ENCODE assay signal across 6 cellular contexts in the genomic region with DNA sequence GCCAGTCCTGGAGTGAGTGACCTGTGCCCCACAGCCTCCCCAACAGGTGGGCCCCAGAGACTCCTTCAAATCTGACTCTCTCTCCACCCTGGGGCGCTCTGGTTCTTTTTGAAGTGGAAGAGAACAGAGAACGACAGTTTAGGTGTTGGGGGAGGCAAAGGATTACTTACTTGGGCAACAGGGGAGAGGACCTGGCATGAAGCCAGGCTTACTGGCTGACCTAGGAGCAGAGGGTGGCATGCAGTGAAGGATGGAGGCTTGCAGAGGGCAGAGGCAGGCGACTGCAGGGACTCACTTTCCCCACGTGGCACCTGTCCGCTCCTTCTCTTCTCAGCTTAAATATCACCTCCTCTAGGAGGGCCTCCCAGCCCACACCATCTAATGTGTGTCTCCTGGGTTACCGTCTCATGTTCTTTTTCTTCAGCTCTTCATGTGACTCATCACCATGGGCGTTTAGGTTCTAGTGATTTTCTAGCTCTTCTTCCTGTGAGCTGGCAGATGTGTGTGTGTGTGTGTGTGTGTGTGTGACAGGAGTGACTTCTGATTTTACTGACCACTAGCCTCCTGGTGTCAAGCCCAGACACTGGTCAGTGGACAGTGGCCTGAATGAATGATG. TPM values are rescaled to one million over a fixed set of nuclear protein-coding genes. Genes with fewer than 3 reads are reported as not detected.
DNase-seq lines count a peak whose midpoint lies in the region; FAIRE-seq and TF ChIP-seq lines count a peak whose summit lies in the region.
"Had no signal": no experiment of that assay in that cellular context is flagged by ENCODE, and none has a peak within 500 bp of the region (broad histone marks: within the 10 kb centered on the region; RNA-seq: fewer than 3 reads in every experiment).

No MANE protein-coding gene starts in this region.

- H3K79me2 ChIP-seq in SK-N-SH (ENCODE audit: insufficient read depth), result no peaks in the 10 kb centered on the region

- no peak for FAIRE-seq in H54 (lab: Jason Lieb, UNC)

- H2AFZ ChIP-seq in SK-N-SH (ENCODE audit: low read depth), result no peak overlapping the region

- POLR2A ChIA-PET in SK-N-SH (lab: Yijun Ruan, JAX), result interaction anchor here (1.3 to 1.4 kb wide), 3 partner anchors 17 to 28 kb away, joined by 3 to 8 read pairs (median 5); no protein-coding TSS in a partner anchor

- no peak overlapping the region for H3K4me3 ChIP-seq in SK-N-SH (ENCODE audit: low read depth in 2 of 2, low read length in 1 of 2)
- H3K4me3 ChIP-seq in kidney epithelial cell (ENCODE audit: low read depth, low read length), result no peak overlapping the region

- no peak for TF ChIP-seq RAD21 in SK-N-SH (IDR thresholded peaks at IDR 0.05; ENCODE audit: low read length)

- no peak for TF ChIP-seq EP300 in SK-N-SH (IDR thresholded peaks at IDR 0.05; ENCODE audit: borderline replicate concordance in 1 of 2, low read depth in 1 of 2, low read length in 1 of 2)

- peaks cover 18% of the 10 kb centered on the region for H3F3A ChIP-seq in SK-N-SH (replicated peaks; ENCODE audit: insufficient read depth)

- no peaks in the 10 kb centered on the region for H3K9me3 ChIP-seq in SK-N-SH

- peak overlapping the region; percentile 34 for H3K4me2 ChIP-seq in SK-N-SH

- CTCF ChIA-PET in SK-N-SH (lab: Yijun Ruan, JAX), result interaction anchor here (0.5 to 7.2 kb wide), 28 partner anchors 15 to 394 kb away, joined by 3 to 443 read pairs (median 4); partner anchors contain the start of genes LZTS2, MRPL43, PDZD7 and SEMA4G

- no peaks in the 10 kb centered on the region for H3K36me3 ChIP-seq in SK-N-SH (replicated peaks in 1 of 2; ENCODE audit: control insufficient read depth in 1 of 2, insufficient read depth in 2 of 2, low read length in 1 of 2)
- no peaks in the 10 kb centered on the region for H3K36me3 ChIP-seq in kidney epithelial cell (ENCODE audit: control insufficient read depth, insufficient read depth, low read length)

- no peak for TF ChIP-seq POLR2A in H54 (IDR thresholded peaks at IDR 0.05; ENCODE audit: low read depth, low read length)

- DNase-seq in H54 (ENCODE audit: insufficient read length, low spot score) (peak; percentile 87), SK-N-SH (no peak), kidney epithelial cell (ENCODE audit: low read depth) (peak; percentile 88), SHP77 treated with DMSO at 0.1 percent for 48 hours (lab: John Stamatoyannopoulos, UW) (no peak), NCI-H1092 treated with DMSO at 0.1 percent for 48 hours (lab: John Stamatoyannopoulos, UW) (no peak)
- DNase-seq: NCI-H187 treated with DMSO at 0.1 percent for 48 hours had no signal

- peak overlapping the region in 1 of 2 experiments; percentile 13; a peak in 1 of 4 replicates for H3K27ac ChIP-seq in SK-N-SH (ENCODE audit: low read depth in 2 of 2, low read length in 1 of 2)

- TF ChIP-seq CTCF in SK-N-SH (IDR thresholded peaks at IDR 0.05) (no peak), kidney epithelial cell (IDR thresholded peaks at IDR 0.05; ENCODE audit: insufficient read depth, low read length, poor library complexity, severe bottlenecking) (no peak)

- H3K9me2 ChIP-seq in SK-N-SH, result no peaks in the 10 kb centered on the region

- no peaks in the 10 kb centered on the region for H4K20me1 ChIP-seq in SK-N-SH (ENCODE audit: insufficient read depth)

- H3K27me3 ChIP-seq in SK-N-SH (ENCODE audit: insufficient read depth) (no peaks in the 10 kb centered on the region), kidney epithelial cell (ENCODE audit: control insufficient read depth, insufficient read depth, low read length) (peaks cover 17% of the 10 kb centered on the region)

- 42% methylated on average over 6 of the region's 7 CpGs for WGBS in SK-N-SH (ENCODE audit: low lambda C conversion rate)

- H3K4me1 ChIP-seq in SK-N-SH (ENCODE audit: control insufficient read depth in 1 of 2, insufficient read depth in 2 of 2, low read depth in 1 of 2, low read length in 1 of 2), result peaks cover 8 to 19% of the 10 kb centered on the region in 2 experiments; a peak in 3 of 4 replicates

- H3K9ac ChIP-seq in SK-N-SH, result no peak overlapping the region

TF ChIP-seq in SK-N-SH, 30 proteins besides CTCF, POLR2A, EP300 and RAD21:
- no peak for TF ChIP-seq MEF2A (IDR thresholded peaks at IDR 0.05; ENCODE audit: borderline replicate concordance, low read depth)
- no peak for TF ChIP-seq FOXJ3 (CRISPR knock-in tag; IDR thresholded peaks at IDR 0.05)
- no peak for TF ChIP-seq FOXM1 (IDR thresholded peaks at IDR 0.05; ENCODE audit: low read depth)
- peak; percentile 43; the same call in 1 of the 2 replicates for TF ChIP-seq TCF12 (IDR thresholded peaks at IDR 0.05)
- peak; percentile 52 for TF ChIP-seq NFIC (IDR thresholded peaks at IDR 0.05; ENCODE audit: borderline replicate concordance)
- peak; percentile 75; the same call in 1 of the 2 replicates for TF ChIP-seq FOSL2 (IDR thresholded peaks at IDR 0.05; ENCODE audit: borderline replicate concordance, low read depth)
- TF ChIP-seq PBX3 (IDR thresholded peaks at IDR 0.05), result peak; percentile 52
- TF ChIP-seq GATA2 (CRISPR knock-in tag; IDR thresholded peaks at IDR 0.05), result no peak
- TF ChIP-seq, protein P1, sequence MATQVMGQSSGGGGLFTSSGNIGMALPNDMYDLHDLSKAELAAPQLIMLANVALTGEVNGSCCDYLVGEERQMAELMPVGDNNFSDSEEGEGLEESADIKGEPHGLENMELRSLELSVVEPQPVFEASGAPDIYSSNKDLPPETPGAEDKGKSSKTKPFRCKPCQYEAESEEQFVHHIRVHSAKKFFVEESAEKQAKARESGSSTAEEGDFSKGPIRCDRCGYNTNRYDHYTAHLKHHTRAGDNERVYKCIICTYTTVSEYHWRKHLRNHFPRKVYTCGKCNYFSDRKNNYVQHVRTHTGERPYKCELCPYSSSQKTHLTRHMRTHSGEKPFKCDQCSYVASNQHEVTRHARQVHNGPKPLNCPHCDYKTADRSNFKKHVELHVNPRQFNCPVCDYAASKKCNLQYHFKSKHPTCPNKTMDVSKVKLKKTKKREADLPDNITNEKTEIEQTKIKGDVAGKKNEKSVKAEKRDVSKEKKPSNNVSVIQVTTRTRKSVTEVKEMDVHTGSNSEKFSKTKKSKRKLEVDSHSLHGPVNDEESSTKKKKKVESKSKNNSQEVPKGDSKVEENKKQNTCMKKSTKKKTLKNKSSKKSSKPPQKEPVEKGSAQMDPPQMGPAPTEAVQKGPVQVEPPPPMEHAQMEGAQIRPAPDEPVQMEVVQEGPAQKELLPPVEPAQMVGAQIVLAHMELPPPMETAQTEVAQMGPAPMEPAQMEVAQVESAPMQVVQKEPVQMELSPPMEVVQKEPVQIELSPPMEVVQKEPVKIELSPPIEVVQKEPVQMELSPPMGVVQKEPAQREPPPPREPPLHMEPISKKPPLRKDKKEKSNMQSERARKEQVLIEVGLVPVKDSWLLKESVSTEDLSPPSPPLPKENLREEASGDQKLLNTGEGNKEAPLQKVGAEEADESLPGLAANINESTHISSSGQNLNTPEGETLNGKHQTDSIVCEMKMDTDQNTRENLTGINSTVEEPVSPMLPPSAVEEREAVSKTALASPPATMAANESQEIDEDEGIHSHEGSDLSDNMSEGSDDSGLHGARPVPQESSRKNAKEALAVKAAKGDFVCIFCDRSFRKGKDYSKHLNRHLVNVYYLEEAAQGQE (IDR thresholded peaks at IDR 0.05; ENCODE audit: low read depth, low read length), result no peak
- no peak for TF ChIP-seq NRF1 (IDR thresholded peaks at IDR 0.05; ENCODE audit: low read depth, low read length)
- no peak for TF ChIP-seq MXI1 (IDR thresholded peaks at IDR 0.05; ENCODE audit: low read depth, low read length)
- TF ChIP-seq SMC3 (IDR thresholded peaks at IDR 0.05; ENCODE audit: low read depth, low read length), result no peak

RNA-seq across cellular contexts. Expression of gene LZTS2, which starts 15.5 kb away (rescaled TPM):
- 50.6 and 52.2 TPM in 2 replicates for polyA plus RNA-seq in SK-N-SH (2012; rRNA removed)
- 18.5 and 31.3 TPM in 2 replicates for polyA plus RNA-seq in SK-N-SH (2012; cell fraction: cytosol; rRNA removed)
- 105 and 145 TPM in 2 replicates for polyA plus RNA-seq in SK-N-SH (2012; cell fraction: nucleus; rRNA removed)
- 118 and 125 TPM in 2 replicates for total RNA-seq in kidney epithelial cell

RNA-seq across cellular contexts. Expression of gene PDZD7, which starts 15.9 kb away (rescaled TPM):
- polyA plus RNA-seq in SK-N-SH (2012; rRNA removed), result 1.9 and 2.3 TPM in 2 replicates
- 0.95 and 1.5 TPM in 2 replicates for polyA plus RNA-seq in SK-N-SH (2012; cell fraction: cytosol; rRNA removed)
- 5.4 and 6.8 TPM in 2 replicates for polyA plus RNA-seq in SK-N-SH (2012; cell fraction: nucleus; rRNA removed)
- 1.2 and 3.5 TPM in 2 replicates for total RNA-seq in kidney epithelial cell

RNA-seq across cellular contexts. Expression of gene SFXN3, which starts 16.0 kb away (rescaled TPM):
- polyA plus RNA-seq in SK-N-SH (2012; rRNA removed), result 142 and 229 TPM in 2 replicates
- polyA plus RNA-seq in SK-N-SH (2012; cell fraction: cytosol; rRNA removed), result 44.8 and 65.6 TPM in 2 replicates
- polyA plus RNA-seq in SK-N-SH (2012; cell fraction: nucleus; rRNA removed), result 1,157 and 1,277 TPM in 2 replicates
- total RNA-seq in kidney epithelial cell, result 59.4 and 77.4 TPM in 2 replicates

RNA-seq across cellular contexts. Expression of gene TWNK, which starts 27.7 kb away (rescaled TPM):
- 16.4 and 20.0 TPM in 2 replicates for polyA plus RNA-seq in SK-N-SH (2012; rRNA removed)
- polyA plus RNA-seq in SK-N-SH (2012; cell fraction: cytosol; rRNA removed), result 16.6 and 20.2 TPM in 2 replicates
- 15.7 and 20.7 TPM in 2 replicates for polyA plus RNA-seq in SK-N-SH (2012; cell fraction: nucleus; rRNA removed)
- total RNA-seq in kidney epithelial cell, result 14.0 and 14.1 TPM in 2 replicates

RNA-seq across cellular contexts. Expression of gene MRPL43, which starts 27.8 kb away (rescaled TPM):
- 173 and 208 TPM in 2 replicates for polyA plus RNA-seq in SK-N-SH (2012; rRNA removed)
- polyA plus RNA-seq in SK-N-SH (2012; cell fraction: cytosol; rRNA removed), result 100 and 140 TPM in 2 replicates
- polyA plus RNA-seq in SK-N-SH (2012; cell fraction: nucleus; rRNA removed), result 160 and 186 TPM in 2 replicates
- 84.1 and 92.3 TPM in 2 replicates for total RNA-seq in kidney epithelial cell

Comparison
In these comparisons a context has a peak if more than half of its experiments do, and no peak if none do; other contexts are left out.
1. DNase-seq: peak in H54 (single experiment) and kidney epithelial cell (single experiment); none in SK-N-SH (single experiment), SHP77 treated with DMSO at 0.1 percent for 48 hours (single experiment) and NCI-H1092 treated with DMSO at 0.1 percent for 48 hours (single experiment).